ENCODE assay signal across 30 cellular contexts in the genomic region with DNA sequence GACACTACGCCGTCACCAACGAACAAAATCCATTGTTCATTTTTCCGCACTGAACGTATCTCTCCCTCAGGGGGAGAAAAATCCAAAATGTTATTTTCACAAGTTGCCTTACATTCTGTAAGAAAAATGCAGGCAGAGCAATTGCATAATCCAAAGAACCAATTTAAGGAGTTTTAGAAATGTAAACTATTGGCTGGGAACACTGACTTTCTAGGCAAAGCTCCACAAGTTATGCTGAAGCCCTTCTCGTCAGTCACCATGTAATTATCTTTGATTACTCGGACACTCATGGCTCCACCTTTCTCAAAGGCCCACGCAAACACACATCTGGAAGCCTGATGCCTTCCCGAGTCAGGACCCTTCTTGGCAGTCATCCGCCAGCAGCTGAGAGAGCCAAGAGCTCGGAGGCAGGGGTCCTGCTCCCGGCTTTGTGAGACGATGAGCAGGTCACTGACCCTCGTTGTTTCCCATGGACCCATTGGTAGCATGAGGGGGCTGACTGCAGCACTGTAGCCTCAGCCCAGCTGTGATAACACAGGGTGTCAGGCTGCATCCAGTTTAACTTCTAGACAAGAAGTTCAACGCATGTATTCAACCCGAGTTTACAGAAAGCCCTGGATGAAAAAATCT.
"Had no signal": no experiment of that assay in that cellular context is flagged by ENCODE, and none has a peak within 500 bp of the region (broad histone marks: within the 10 kb centered on the region; RNA-seq: fewer than 3 reads in every experiment).

No MANE protein-coding gene starts in this region.

- H3K4me3 Mint-ChIP-seq: activated CD4-positive, alpha-beta T cell treated with anti-CD3 and anti-CD28 coated beads for 36 hours; activated CD8-positive, alpha-beta memory T cell treated with anti-CD3 and anti-CD28 coated beads, Interleukin-2, amount 10 ng/mL, durations not matched to agents 7 days and 5 days; activated CD8-positive, alpha-beta T cell treated with anti-CD3 and anti-CD28 coated beads for 36 hours; activated naive CD4-positive, alpha-beta T cell treated with anti-CD3 and anti-CD28 coated beads, Interleukin-2, amount 10 ng/mL, durations not matched to agents 7 days and 5 days; activated naive CD8-positive, alpha-beta T cell treated with anti-CD3 and anti-CD28 coated beads, Interleukin-2, amount 50 U/mL, for 24 hours; brain; naive thymus-derived CD4-positive, alpha-beta T cell; neural crest cell; T-helper 1 cell treated with Interleukin-12 subunit alpha and Interleukin-12 subunit beta and Interleukin-4 antibody, amounts not matched to agents 30 μg/mL and 1 μg/mL, for 36 hours; WTC11 had no signal

- H3K27ac Mint-ChIP-seq: activated CD4-positive, alpha-beta T cell treated with anti-CD3 and anti-CD28 coated beads for 36 hours; activated CD8-positive, alpha-beta memory T cell treated with anti-CD3 and anti-CD28 coated beads, Interleukin-2, amount 10 ng/mL, durations not matched to agents 7 days and 5 days; activated CD8-positive, alpha-beta T cell treated with anti-CD3 and anti-CD28 coated beads for 36 hours; activated naive CD4-positive, alpha-beta T cell treated with anti-CD3 and anti-CD28 coated beads, Interleukin-2, amount 10 ng/mL, durations not matched to agents 7 days and 5 days; activated naive CD8-positive, alpha-beta T cell treated with anti-CD3 and anti-CD28 coated beads, Interleukin-2, amount 50 U/mL, for 24 hours; brain; naive thymus-derived CD4-positive, alpha-beta T cell; T-helper 1 cell treated with Interleukin-12 subunit alpha and Interleukin-12 subunit beta and Interleukin-4 antibody, amounts not matched to agents 30 μg/mL and 1 μg/mL, for 36 hours; WTC11 had no signal

- H3K36me3 ChIP-seq: heart right ventricle, left lung, sigmoid colon, spleen, thyroid gland, upper lobe of right lung had no signal

- H3K4me3 ChIP-seq: heart right ventricle, left lung, lung, sigmoid colon, spleen, thyroid gland, upper lobe of right lung had no signal

- DNase-seq: activated CD4-positive, alpha-beta T cell treated with anti-CD3 and anti-CD28 coated beads for 36 hours; activated CD8-positive, alpha-beta memory T cell treated with anti-CD3 and anti-CD28 coated beads, Interleukin-2, amount 10 ng/mL, durations not matched to agents 7 days and 5 days; activated CD8-positive, alpha-beta T cell treated with anti-CD3 and anti-CD28 coated beads for 36 hours; activated effector memory CD4-positive, alpha-beta T cell treated with anti-CD3 and anti-CD28 coated beads, Interleukin-2, amount 50 U/mL, for 16 hours; activated naive CD4-positive, alpha-beta T cell treated with anti-CD3 and anti-CD28 coated beads, Interleukin-2, amount 10 ng/mL, durations not matched to agents 7 days and 5 days; activated naive CD8-positive, alpha-beta T cell treated with anti-CD3 and anti-CD28 coated beads, Interleukin-2, amount 50 U/mL, for 24 hours; activated T-cell treated with anti-CD3 and anti-CD28 coated beads for 4 hours; aorta; caudate nucleus; effector memory CD4-positive, alpha-beta T cell; heart right ventricle; kidney; left lung; naive thymus-derived CD4-positive, alpha-beta T cell; occipital lobe; posterior cingulate gyrus; sigmoid colon; spleen; stimulated activated CD4-positive, alpha-beta T cell treated with anti-CD3 and anti-CD28 coated beads, Interleukin-4, amount 100 ng/mL, for 1 hour; stimulated activated naive CD4-positive, alpha-beta T cell; T1000; thyroid gland; upper lobe of right lung had no signal

- H3K27ac ChIP-seq: heart right ventricle, left lung, sigmoid colon, spleen, thyroid gland, upper lobe of right lung had no signal

- H3K9me3 ChIP-seq: thyroid gland had no signal

- H3K27me3 Mint-ChIP-seq: activated CD4-positive, alpha-beta T cell treated with anti-CD3 and anti-CD28 coated beads for 36 hours; activated CD8-positive, alpha-beta memory T cell treated with anti-CD3 and anti-CD28 coated beads, Interleukin-2, amount 10 ng/mL, durations not matched to agents 7 days and 5 days; activated CD8-positive, alpha-beta T cell treated with anti-CD3 and anti-CD28 coated beads for 36 hours; activated naive CD4-positive, alpha-beta T cell treated with anti-CD3 and anti-CD28 coated beads, Interleukin-2, amount 10 ng/mL, durations not matched to agents 7 days and 5 days; activated naive CD8-positive, alpha-beta T cell treated with anti-CD3 and anti-CD28 coated beads, Interleukin-2, amount 50 U/mL, for 24 hours had no signal

- H3K4me1 Mint-ChIP-seq: activated CD4-positive, alpha-beta T cell treated with anti-CD3 and anti-CD28 coated beads for 36 hours; activated CD8-positive, alpha-beta memory T cell treated with anti-CD3 and anti-CD28 coated beads, Interleukin-2, amount 10 ng/mL, durations not matched to agents 7 days and 5 days; activated naive CD4-positive, alpha-beta T cell treated with anti-CD3 and anti-CD28 coated beads, Interleukin-2, amount 10 ng/mL, durations not matched to agents 7 days and 5 days; activated naive CD8-positive, alpha-beta T cell treated with anti-CD3 and anti-CD28 coated beads, Interleukin-2, amount 50 U/mL, for 24 hours; naive thymus-derived CD4-positive, alpha-beta T cell; WTC11 had no signal

- H3K4me1 ChIP-seq: heart right ventricle, left lung, sigmoid colon, spleen, thyroid gland, upper lobe of right lung had no signal

- H3K27me3 ChIP-seq: heart right ventricle, left lung, sigmoid colon, spleen, thyroid gland, upper lobe of right lung had no signal

- ATAC-seq: activated CD4-positive, alpha-beta T cell treated with anti-CD3 and anti-CD28 coated beads for 36 hours; activated CD8-positive, alpha-beta memory T cell treated with anti-CD3 and anti-CD28 coated beads, Interleukin-2, amount 10 ng/mL, durations not matched to agents 7 days and 5 days; activated CD8-positive, alpha-beta T cell treated with anti-CD3 and anti-CD28 coated beads for 36 hours; activated naive CD8-positive, alpha-beta T cell treated with anti-CD3 and anti-CD28 coated beads, Interleukin-2, amount 50 U/mL, for 24 hours; esophagus mucosa; heart right ventricle; left lung; naive thymus-derived CD4-positive, alpha-beta T cell; upper lobe of right lung; WTC11 had no signal

- FAIRE-seq: endothelial cell of umbilical vein, kidney had no signal

- H3K36me3 Mint-ChIP-seq: activated CD8-positive, alpha-beta memory T cell treated with anti-CD3 and anti-CD28 coated beads, Interleukin-2, amount 10 ng/mL, durations not matched to agents 7 days and 5 days; activated naive CD4-positive, alpha-beta T cell treated with anti-CD3 and anti-CD28 coated beads, Interleukin-2, amount 10 ng/mL, durations not matched to agents 7 days and 5 days; brain had no signal
